In the genomic region with DNA sequence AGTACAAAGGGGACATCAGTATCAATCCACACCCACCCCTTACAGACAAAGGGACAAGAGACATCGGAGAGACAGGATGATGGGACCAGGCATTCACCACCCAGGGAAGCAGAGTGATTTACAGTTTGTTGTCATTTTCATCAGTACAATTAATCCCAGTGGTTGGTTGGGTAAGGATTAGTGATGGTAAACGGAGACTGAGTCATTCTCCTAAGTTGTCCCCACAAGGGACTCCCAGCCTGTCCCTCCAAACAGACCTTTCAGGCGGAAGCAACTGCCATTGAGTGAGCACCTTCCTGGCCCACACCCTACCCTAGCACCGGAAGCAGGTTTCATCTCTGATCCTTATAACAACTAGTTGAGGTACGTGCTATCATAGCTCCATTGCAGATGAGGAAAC, we compare ENCODE assay signal across 13 cellular contexts. TPM values are rescaled to one million over a fixed set of nuclear protein-coding genes. Genes with fewer than 3 reads are reported as not detected.
DNase-seq lines count a peak whose midpoint lies in the region; ATAC-seq and TF ChIP-seq lines count a peak whose summit lies in the region.
"Had no signal": no experiment of that assay in that cellular context is flagged by ENCODE, and none has a peak within 500 bp of the region (broad histone marks: within the 10 kb centered on the region; RNA-seq: fewer than 3 reads in every experiment).

No MANE protein-coding gene starts in this region.

- DNase-seq in M059J (ENCODE audit: low read depth): peak; percentile 22
- DNase-seq in breast epithelium (ENCODE audit: low spot score in 2 of 2): no peak
- no peak for DNase-seq in lower lobe of right lung
- no peak for DNase-seq in vagina (ENCODE audit: extremely low spot score in 2 of 2)
- no peak for DNase-seq in activated CD8-positive, alpha-beta memory T cell treated with anti-CD3 and anti-CD28 coated beads, Interleukin-2, amount 50 U/mL, for 48 hours
- no peak for DNase-seq in activated CD4-positive, CD25-positive, alpha-beta regulatory T cell treated with anti-CD3 and anti-CD28 coated beads, Interleukin-2, amount 50 U/mL, for 72 hours
- DNase-seq: CD4-positive, alpha-beta memory T cell; GF-D8; GOT3; NCI-H1417 treated with DMSO at 0.1 percent for 48 hours; NCI-H510A had no signal

- TF ChIP-seq POLR2A in breast epithelium (IDR thresholded peaks at IDR 0.05): no peak
- no peak for TF ChIP-seq POLR2A in vagina (IDR thresholded peaks at IDR 0.05)

- TF ChIP-seq CTCF in breast epithelium (IDR thresholded peaks at IDR 0.05) (no peak), lower lobe of right lung (IDR thresholded peaks at IDR 0.05) (no peak), vagina (IDR thresholded peaks at IDR 0.05) (no peak)

- ATAC-seq in lower lobe of right lung (no peak), HG03460 (IDR thresholded peaks at IDR 0.05; ENCODE audit: unreplicated experiment) (no peak)

- peaks cover 0 to 7% of the 10 kb centered on the region in 2 donors for H3K9me3 ChIP-seq in breast epithelium
- peaks cover 10% of the 10 kb centered on the region for H3K9me3 ChIP-seq in lower lobe of right lung
- no peaks in the 10 kb centered on the region for H3K9me3 ChIP-seq in vagina

- no peaks in the 10 kb centered on the region for H3K27me3 ChIP-seq in breast epithelium
- no peaks in the 10 kb centered on the region for H3K27me3 ChIP-seq in lower lobe of right lung (ENCODE audit: low read depth)
- H3K27me3 ChIP-seq in vagina: no peaks in the 10 kb centered on the region

- peaks cover 2 to 14% of the 10 kb centered on the region in 2 donors for H3K4me1 ChIP-seq in breast epithelium
- peaks cover 20% of the 10 kb centered on the region for H3K4me1 ChIP-seq in lower lobe of right lung
- H3K4me1 ChIP-seq in vagina: peaks cover 60% of the 10 kb centered on the region

- H3K4me3 ChIP-seq in breast epithelium (no peak overlapping the region), lower lobe of right lung (no peak overlapping the region), vagina (no peak overlapping the region)

- H3K36me3 ChIP-seq in breast epithelium (no peaks in the 10 kb centered on the region), lower lobe of right lung (no peaks in the 10 kb centered on the region), vagina (peaks cover 0 to 16% of the 10 kb centered on the region in 2 donors)

- intact Hi-C loops in breast epithelium (cut with DNase I; ENCODE audit: low total_unique reads): no loop called here
- intact Hi-C loops in lower lobe of right lung (cut with DNase I): no loop called here
- intact Hi-C loops in vagina (cut with DNase I): no loop called here

- peak overlapping the region; percentile 75 to 86 for H3K27ac ChIP-seq in breast epithelium
- H3K27ac ChIP-seq in lower lobe of right lung: peak overlapping the region; percentile 69
- H3K27ac ChIP-seq in vagina: peak overlapping the region; percentile 45

RNA-seq across cellular contexts. Expression of a gene that starts 11.2 kb away (rescaled TPM):
- total RNA-seq in M059J (2014; rRNA removed; shearing (Covaris generic)): 1.8 and 2.2 TPM in 2 replicates
- 100 to 1,000 TPM in 1 of 3 donors, 10 to 100 TPM in 2; 53.1 to 169 (median 97.5) TPM for total RNA-seq in breast epithelium
- 60.5 TPM for total RNA-seq in lower lobe of right lung
- 391 TPM for total RNA-seq in vagina
- total RNA-seq: B cell; CD4-positive, alpha-beta memory T cell had no signal

RNA-seq across cellular contexts. Expression of a gene that starts 32.3 kb away (rescaled TPM):
- 0.02 TPM in 1 of 2 replicates, not detected in the other for total RNA-seq in M059J (2014; rRNA removed; shearing (Covaris generic))
- 1 to 10 TPM in 1 of 3 donors, under 1 TPM in 2; 0.33 to 1.3 (median 0.59) TPM for total RNA-seq in breast epithelium
- total RNA-seq in lower lobe of right lung: 0.41 TPM
- total RNA-seq in vagina: 0.49 TPM
- total RNA-seq: B cell; CD4-positive, alpha-beta memory T cell had no signal

Comparison
In these comparisons a context has a peak if more than half of its experiments do, and no peak if none do; other contexts are left out.
1. RNA of a gene that starts 11.2 kb away (total RNA-seq): 391 TPM in vagina (single experiment), 53.1 to 169 TPM in breast epithelium and 60.5 TPM in lower lobe of right lung (single experiment); 1.8 to 2.2 TPM in M059J; every median in the first group is over 10 times any median in the second.
2. Peak in every context shown above with its lines, with median percentiles within 50 percentile points of each other: H3K27ac ChIP-seq.